In the genomic region with DNA sequence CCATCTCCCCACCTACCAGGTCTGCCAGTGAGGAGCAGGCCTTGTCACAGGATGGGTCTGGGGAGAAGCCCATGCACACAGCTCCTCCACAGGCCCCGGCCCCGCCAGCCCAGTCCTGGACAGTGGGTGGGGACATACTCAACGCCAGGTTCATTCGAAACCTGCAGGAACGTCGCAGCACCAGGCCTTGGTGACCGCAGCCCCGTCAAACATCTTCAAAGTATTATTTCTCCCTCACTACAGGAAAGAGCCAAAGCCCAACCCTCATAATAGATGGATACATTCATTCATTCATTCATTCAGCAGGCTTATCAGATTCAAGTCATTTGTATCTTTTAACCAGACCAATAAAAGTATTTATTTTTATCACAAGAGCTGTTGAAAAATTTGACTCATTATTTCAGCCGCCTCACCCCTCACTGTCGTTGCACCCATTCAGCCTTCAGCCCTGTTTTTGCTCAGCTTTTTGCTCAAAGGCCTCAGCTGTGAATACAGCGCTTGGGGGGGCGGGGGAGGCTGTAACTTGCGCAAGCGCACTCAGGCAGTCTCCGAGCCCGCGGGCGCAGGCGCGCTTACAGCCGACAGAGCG, we compare ENCODE assay signal across 8 cellular contexts. TPM values are rescaled to one million over a fixed set of nuclear protein-coding genes. Genes with fewer than 3 reads are reported as not detected.
A peak's percentile ranks its signal among the peaks of the same experiment; 100 is the strongest.
DNase-seq lines count a peak whose midpoint lies in the region; ATAC-seq and TF ChIP-seq lines count a peak whose summit lies in the region.

No MANE protein-coding gene starts in this region.

- no peak for ATAC-seq in activated CD8-positive, alpha-beta T cell treated with anti-CD3 and anti-CD28 coated beads for 36 hours
- ATAC-seq in natural killer cell treated with Interleukin-12 subunit alpha and Interleukin-12 subunit beta and Interleukin-15 and Interleukin-18, amount 100 ng/mL, for 72 hours: peak in 1 of 2 donors; percentile 90

- H3K9me3 ChIP-seq in HUES48 (ENCODE audit: control insufficient read depth, insufficient read depth, low read length) (no peaks in the 10 kb centered on the region), esophagus (ENCODE audit: control insufficient read depth in 2 of 2, insufficient read depth in 1 of 2, low read depth in 1 of 2, low read length in 1 of 2) (no peaks in the 10 kb centered on the region), thymus (ENCODE audit: control insufficient read depth) (no peaks in the 10 kb centered on the region)

- 15 to 17% methylated on average over 22 of the region's 22 CpGs for WGBS in esophagus, 2 donors
- WGBS in thymus: 30% methylated on average over 22 of the region's 22 CpGs

- in situ Hi-C loops in G401 (cut with HindIII; ENCODE audit: low sequenced_read_pairs): no loop called here

- intact Hi-C loops in activated CD8-positive, alpha-beta T cell treated with anti-CD3 and anti-CD28 coated beads for 36 hours (cut with micrococcal nuclease): no loop called here

- peak overlapping the region; percentile 92 for H3K27ac ChIP-seq in HUES48 (ENCODE audit: low read depth, low read length)
- H3K27ac ChIP-seq in esophagus (ENCODE audit: low read depth in 2 of 2, low read length in 1 of 2): peak overlapping the region in 1 of 2 donors; percentile 6
- no peak overlapping the region for H3K27ac ChIP-seq in thymus (ENCODE audit: low read depth)

- H3K27ac Mint-ChIP-seq in activated CD8-positive, alpha-beta T cell treated with anti-CD3 and anti-CD28 coated beads for 36 hours: peak overlapping the region; percentile 92
- peak overlapping the region; percentile 80 to 93 for H3K27ac Mint-ChIP-seq in natural killer cell treated with Interleukin-12 subunit alpha and Interleukin-12 subunit beta and Interleukin-15 and Interleukin-18, amount 100 ng/mL, for 72 hours

- peaks cover 21% of the 10 kb centered on the region for H3K36me3 Mint-ChIP-seq in activated CD8-positive, alpha-beta T cell treated with anti-CD3 and anti-CD28 coated beads for 36 hours (ENCODE audit: low read depth)
- H3K36me3 Mint-ChIP-seq in natural killer cell treated with Interleukin-12 subunit alpha and Interleukin-12 subunit beta and Interleukin-15 and Interleukin-18, amount 100 ng/mL, for 72 hours: peaks cover 5% of the 10 kb centered on the region

- H3K27me3 ChIP-seq in HUES48 (ENCODE audit: control insufficient read depth, insufficient read depth, low read length) (no peaks in the 10 kb centered on the region), esophagus (ENCODE audit: control insufficient read depth in 1 of 2, insufficient read depth in 2 of 2, low read length in 2 of 2) (no peaks in the 10 kb centered on the region), thymus (ENCODE audit: control insufficient read depth, insufficient read depth) (no peaks in the 10 kb centered on the region)

- no peaks in the 10 kb centered on the region for H3K9me3 Mint-ChIP-seq in activated CD8-positive, alpha-beta T cell treated with anti-CD3 and anti-CD28 coated beads for 36 hours
- H3K9me3 Mint-ChIP-seq in natural killer cell treated with Interleukin-12 subunit alpha and Interleukin-12 subunit beta and Interleukin-15 and Interleukin-18, amount 100 ng/mL, for 72 hours: no peaks in the 10 kb centered on the region

- H3K4me3 Mint-ChIP-seq in activated CD8-positive, alpha-beta T cell treated with anti-CD3 and anti-CD28 coated beads for 36 hours: peak overlapping the region; percentile 90
- H3K4me3 Mint-ChIP-seq in natural killer cell treated with Interleukin-12 subunit alpha and Interleukin-12 subunit beta and Interleukin-15 and Interleukin-18, amount 100 ng/mL, for 72 hours: peak overlapping the region; percentile 87

- DNase-seq in G401 (ENCODE audit: low spot score) (peak; percentile 59), ureter (ENCODE audit: low spot score) (no peak), NCI-H446 treated with DMSO at 0.1 percent for 48 hours (lab: John Stamatoyannopoulos, UW) (no peak)
- peak; percentile 97 for DNase-seq in activated CD8-positive, alpha-beta T cell treated with anti-CD3 and anti-CD28 coated beads for 36 hours
- DNase-seq in natural killer cell treated with Interleukin-12 subunit alpha and Interleukin-12 subunit beta and Interleukin-15 and Interleukin-18, amount 100 ng/mL, for 72 hours (ENCODE audit: low spot score): no peak

- CTCF ChIA-PET in activated CD8-positive, alpha-beta T cell treated with anti-CD3 and anti-CD28 coated beads for 36 hours (lab: Charles Lee): interaction anchor here (0.6 to 1.5 kb wide), 8 partner anchors 10 to 193 kb away, joined by 3 to 5 read pairs (median 3); a partner anchor contains a TSS

- H3K9ac ChIP-seq in HUES48 (ENCODE audit: low read depth, low read length): no peak overlapping the region

- no peak for TF ChIP-seq CTCF in activated CD8-positive, alpha-beta T cell treated with anti-CD3 and anti-CD28 coated beads for 36 hours (IDR thresholded peaks at IDR 0.05)

- POLR2A ChIA-PET in activated CD8-positive, alpha-beta T cell treated with anti-CD3 and anti-CD28 coated beads for 36 hours (lab: Charles Lee): interaction anchor here (0.7 to 1.7 kb wide), 4 partner anchors 20 to 76 kb away, joined by 3 to 8 read pairs (median 6); a partner anchor contains a TSS

- H3K4me1 ChIP-seq in HUES48 (ENCODE audit: control insufficient read depth, insufficient read depth, low read length) (peaks cover 7% of the 10 kb centered on the region), esophagus (ENCODE audit: control insufficient read depth in 2 of 2, insufficient read depth in 2 of 2, low read length in 1 of 2) (peaks cover 2 to 5% of the 10 kb centered on the region in 2 donors), thymus (ENCODE audit: control insufficient read depth, insufficient read depth, low read length) (peaks cover 5% of the 10 kb centered on the region)

- peaks cover 25% of the 10 kb centered on the region for H3K4me1 Mint-ChIP-seq in activated CD8-positive, alpha-beta T cell treated with anti-CD3 and anti-CD28 coated beads for 36 hours (ENCODE audit: low read depth)
- peaks cover 14 to 23% of the 10 kb centered on the region in 2 donors for H3K4me1 Mint-ChIP-seq in natural killer cell treated with Interleukin-12 subunit alpha and Interleukin-12 subunit beta and Interleukin-15 and Interleukin-18, amount 100 ng/mL, for 72 hours (ENCODE audit: low read depth in 2 of 2)

- H3K36me3 ChIP-seq in HUES48 (ENCODE audit: control insufficient read depth, insufficient read depth, low read length) (peaks cover 50% of the 10 kb centered on the region), esophagus (ENCODE audit: control insufficient read depth in 2 of 2, insufficient read depth in 2 of 2, low read length in 1 of 2) (peaks cover 3 to 19% of the 10 kb centered on the region in 2 donors), thymus (ENCODE audit: control insufficient read depth, insufficient read depth) (peaks cover 23% of the 10 kb centered on the region)

- H3K4me3 ChIP-seq in HUES48 (ENCODE audit: low read depth, low read length): peak overlapping the region; percentile 99
- peak overlapping the region; percentile 24 to 68 for H3K4me3 ChIP-seq in esophagus (ENCODE audit: low read depth in 1 of 2, low read length in 2 of 2)
- peak overlapping the region; percentile 76 for H3K4me3 ChIP-seq in thymus (ENCODE audit: low read length)

- no peaks in the 10 kb centered on the region for H3K27me3 Mint-ChIP-seq in activated CD8-positive, alpha-beta T cell treated with anti-CD3 and anti-CD28 coated beads for 36 hours
- H3K27me3 Mint-ChIP-seq in natural killer cell treated with Interleukin-12 subunit alpha and Interleukin-12 subunit beta and Interleukin-15 and Interleukin-18, amount 100 ng/mL, for 72 hours: no peaks in the 10 kb centered on the region

RNA-seq across cellular contexts. Expression of a gene that starts 0.4 kb away (rescaled TPM):
- 5.3 and 11.7 TPM in 2 replicates for total RNA-seq in G401 (2014; rRNA removed; shearing (Covaris generic))
- total RNA-seq in activated CD8-positive, alpha-beta T cell treated with anti-CD3 and anti-CD28 coated beads for 36 hours: 10 to 100 TPM; 34.8 to 40.1 TPM
- polyA plus RNA-seq in esophagus: 10 to 100 TPM; 15.3 to 24.3 TPM
- 10 to 100 TPM; 29.6 to 32.5 TPM for total RNA-seq in natural killer cell treated with Interleukin-12 subunit alpha and Interleukin-12 subunit beta and Interleukin-15 and Interleukin-18, amount 100 ng/mL, for 72 hours
- 24.0 TPM for polyA plus RNA-seq in thymus
- total RNA-seq in ureter: 27.1 TPM

RNA-seq across cellular contexts. Expression of a gene that starts 19.9 kb away (rescaled TPM):
- 0.68 and 1.7 TPM in 2 replicates for total RNA-seq in G401 (2014; rRNA removed; shearing (Covaris generic))
- 1 to 10 TPM; 7.5 to 7.8 TPM for total RNA-seq in activated CD8-positive, alpha-beta T cell treated with anti-CD3 and anti-CD28 coated beads for 36 hours
- polyA plus RNA-seq in esophagus (1 to 10 TPM; 5.0 to 6.8 TPM), thymus (7.5 TPM)
- 10 to 100 TPM in 1 of 2 donors, 1 to 10 TPM in 1; 7.3 to 15.8 TPM for total RNA-seq in natural killer cell treated with Interleukin-12 subunit alpha and Interleukin-12 subunit beta and Interleukin-15 and Interleukin-18, amount 100 ng/mL, for 72 hours
- 22.7 TPM for total RNA-seq in ureter

RNA-seq across cellular contexts. Expression of a gene that starts 26.3 kb away (rescaled TPM):
- total RNA-seq in G401 (2014; rRNA removed; shearing (Covaris generic)): 59.8 and 73.2 TPM in 2 replicates
- total RNA-seq in activated CD8-positive, alpha-beta T cell treated with anti-CD3 and anti-CD28 coated beads for 36 hours: 10 to 100 TPM; 31.1 to 31.3 TPM
- polyA plus RNA-seq in esophagus (10 to 100 TPM; 19.8 to 27.5 TPM), thymus (48.0 TPM)
- total RNA-seq in natural killer cell treated with Interleukin-12 subunit alpha and Interleukin-12 subunit beta and Interleukin-15 and Interleukin-18, amount 100 ng/mL, for 72 hours: 10 to 100 TPM; 50.7 to 64.2 TPM
- 31.5 TPM for total RNA-seq in ureter

RNA-seq across cellular contexts. Expression of a gene that starts 28.9 kb away (rescaled TPM):
- total RNA-seq in G401 (2014; rRNA removed; shearing (Covaris generic)): 38.3 and 47.5 TPM in 2 replicates
- total RNA-seq in activated CD8-positive, alpha-beta T cell treated with anti-CD3 and anti-CD28 coated beads for 36 hours: 100 to 1,000 TPM; 109 to 110 TPM
- polyA plus RNA-seq in esophagus: 10 to 100 TPM; 20.1 to 50.7 TPM
- total RNA-seq in natural killer cell treated with Interleukin-12 subunit alpha and Interleukin-12 subunit beta and Interleukin-15 and Interleukin-18, amount 100 ng/mL, for 72 hours: 10 to 100 TPM; 43.9 to 58.4 TPM
- polyA plus RNA-seq in thymus: 48.9 TPM
- 56.0 TPM for total RNA-seq in ureter

RNA-seq across cellular contexts. Expression of a gene that starts 29.5 kb away (rescaled TPM):
- 6.8 and 14.4 TPM in 2 replicates for total RNA-seq in G401 (2014; rRNA removed; shearing (Covaris generic))
- total RNA-seq in activated CD8-positive, alpha-beta T cell treated with anti-CD3 and anti-CD28 coated beads for 36 hours: 10 to 100 TPM; 59.0 to 59.8 TPM
- polyA plus RNA-seq in esophagus (10 to 100 TPM; 13.5 to 23.5 TPM), thymus (24.9 TPM)
- 100 to 1,000 TPM in 1 of 2 donors, 10 to 100 TPM in 1; 97.9 to 119 TPM for total RNA-seq in natural killer cell treated with Interleukin-12 subunit alpha and Interleukin-12 subunit beta and Interleukin-15 and Interleukin-18, amount 100 ng/mL, for 72 hours
- total RNA-seq in ureter: 93.7 TPM

Comparison
In these comparisons a context has a peak if more than half of its experiments do, and no peak if none do; other contexts are left out.
1. DNase-seq: peak in G401 (single experiment) and activated CD8-positive, alpha-beta T cell treated with anti-CD3 and anti-CD28 coated beads for 36 hours (single experiment); none in natural killer cell treated with Interleukin-12 subunit alpha and Interleukin-12 subunit beta and Interleukin-15 and Interleukin-18, amount 100 ng/mL, for 72 hours (single experiment), ureter (single experiment) and NCI-H446 treated with DMSO at 0.1 percent for 48 hours (single experiment).
2. H3K4me3 ChIP-seq: peak in every context shown above with its lines; median percentile 99 in HUES48; 76 in thymus; 46 in esophagus.